In genomic region chr22:19579880-19580279, GRCh38 we compare ENCODE assay signal across 11 cellular contexts. TPM values are rescaled to one million over a fixed set of nuclear protein-coding genes. Genes with fewer than 3 reads are reported as not detected.
DNase-seq lines count a peak whose midpoint lies in the region; ATAC-seq lines count a peak whose summit lies in the region.
"Had no signal": no experiment of that assay in that cellular context is flagged by ENCODE, and none has a peak within 500 bp of the region (broad histone marks: within the 10 kb centered on the region; RNA-seq: fewer than 3 reads in every experiment).

No MANE protein-coding gene starts in this region.

- peak; percentile 45 to 57 (median 50) for ATAC-seq in T-cell (replicated peaks in 1 of 4)
- ATAC-seq in Right ventricle myocardium superior (ENCODE audit: poor library complexity) = no peak

- POLR2A ChIA-PET in T-cell (lab: Charles Lee) = no interaction called here

- CTCF ChIA-PET in T-cell (lab: Charles Lee) = no interaction called here

- H3K27ac Mint-ChIP-seq in T-cell = peak overlapping the region; percentile 79 to 83

- H3K9me3 ChIP-seq in MG63 = no peaks in the 10 kb centered on the region

- peak; percentile 72 for DNase-seq in activated CD8-positive, alpha-beta memory T cell treated with anti-CD3 and anti-CD28 coated beads, Interleukin-2, amount 50 U/mL, for 48 hours
- DNase-seq in activated CD8-positive, alpha-beta memory T cell treated with anti-CD3 and anti-CD28 coated beads, Interleukin-2, amount 50 U/mL, for 4 hours = no peak
- DNase-seq in T-cell (peak in 7 of 34 experiments; percentile 6 to 18 (median 11)), Right ventricle myocardium superior (peak; percentile 54), SKM-1 (lab: John Stamatoyannopoulos, UW; ENCODE audit: unreplicated experiment) (no peak), MG63 (no peak), NCI-H526 (lab: John Stamatoyannopoulos, UW) (no peak)
- peak; percentile 62 for DNase-seq in stimulated activated CD8-positive, alpha-beta memory T cell treated with anti-CD3 and anti-CD28 coated beads, Interleukin-4, amount 100 ng/mL, for 48 hours

- intact Hi-C loops in Right ventricle myocardium superior (cut with DNase I) = no loop called here

- no peaks in the 10 kb centered on the region for H3K27me3 Mint-ChIP-seq in T-cell

- peak overlapping the region in 2 of 3 donors; percentile 21 to 47 for H3K4me3 Mint-ChIP-seq in T-cell

- no peaks in the 10 kb centered on the region for H3K36me3 ChIP-seq in MG63
- H3K36me3 ChIP-seq: cardiac muscle cell had no signal

- no peaks in the 10 kb centered on the region for H3K9me3 Mint-ChIP-seq in T-cell

- no peak overlapping the region for H3K4me3 ChIP-seq in MG63
- H3K4me3 ChIP-seq: cardiac muscle cell had no signal

- H3K4me1 Mint-ChIP-seq in T-cell = peaks cover 38 to 44% (median 43%) of the 10 kb centered on the region in 3 donors

- H3K27me3 ChIP-seq in MG63 = no peaks in the 10 kb centered on the region
- H3K27me3 ChIP-seq: cardiac muscle cell had no signal

- H3K36me3 Mint-ChIP-seq in T-cell = no peaks in the 10 kb centered on the region

RNA-seq across cellular contexts. Expression of gene CLDN5, which starts 55.7 kb away (rescaled TPM):
- total RNA-seq in T-cell (under 1 TPM in 4 of 5 donors, not detected in 1; 0.36 to 0.98 (median 0.85) TPM), Right ventricle myocardium superior (23.9 TPM)
- total RNA-seq in MG63 (2014; rRNA removed; shearing (Covaris generic); ENCODE audit: low replicate concordance) = not detected in 2 replicates
- total RNA-seq: fibroblast of villous mesenchyme, MCF 10A had no signal

Comparison
In these comparisons a context has a peak if more than half of its experiments do, and no peak if none do; other contexts are left out.
1. DNase-seq: peak in activated CD8-positive, alpha-beta memory T cell treated with anti-CD3 and anti-CD28 coated beads, Interleukin-2, amount 50 U/mL, for 48 hours (single experiment), Right ventricle myocardium superior (single experiment) and stimulated activated CD8-positive, alpha-beta memory T cell treated with anti-CD3 and anti-CD28 coated beads, Interleukin-4, amount 100 ng/mL, for 48 hours (single experiment); none in activated CD8-positive, alpha-beta memory T cell treated with anti-CD3 and anti-CD28 coated beads, Interleukin-2, amount 50 U/mL, for 4 hours (single experiment), SKM-1 (single experiment), MG63 (single experiment) and NCI-H526 (0 of 2).
2. RNA of gene CLDN5, which starts 55.7 kb away (total RNA-seq): 23.9 TPM in Right ventricle myocardium superior (single experiment); 0.36 to 0.98 TPM in T-cell and not detected in MG63; every median in the first group is over 10 times any median in the second.